30 cellular contexts compared by ENCODE assay signal in genomic region chr15:65037279-65037678, GRCh38. TPM values are rescaled to one million over a fixed set of nuclear protein-coding genes. Genes with fewer than 3 reads are reported as not detected.
DNase-seq lines count a peak whose midpoint lies in the region; ATAC-seq, FAIRE-seq and TF ChIP-seq lines count a peak whose summit lies in the region.
"Had no signal": no experiment of that assay in that cellular context is flagged by ENCODE, and none has a peak within 500 bp of the region (broad histone marks: within the 10 kb centered on the region; RNA-seq: fewer than 3 reads in every experiment).

No MANE protein-coding gene starts in this region.

- intact Hi-C loops in colonic mucosa (cut with DNase I) (loop anchor here (5.0 kb wide), 1 partner anchor 45 kb away; no protein-coding TSS in a partner anchor), left colon (cut with DNase I, micrococcal nuclease) (no loop called here)

- ATAC-seq in left colon (peak; percentile 59), GM18505 (IDR thresholded peaks at IDR 0.05; ENCODE audit: unreplicated experiment) (no peak), HG03442 (IDR thresholded peaks at IDR 0.05; ENCODE audit: unreplicated experiment) (no peak)
- ATAC-seq: A549, GM12878 had no signal

- H3K36me3 ChIP-seq in colonic mucosa (no peaks in the 10 kb centered on the region), mucosa of rectum (ENCODE audit: control insufficient read depth in 2 of 2, insufficient read depth in 2 of 2, low read length in 2 of 2) (no peaks in the 10 kb centered on the region), small intestine (ENCODE audit: control insufficient read depth in 2 of 2, insufficient read depth in 2 of 2, low read length in 2 of 2) (no peaks in the 10 kb centered on the region)
- H3K36me3 ChIP-seq: BE2C, BLaER1 had no signal

- TF ChIP-seq POLR2A in GM18505 (IDR thresholded peaks at IDR 0.05; ENCODE audit: borderline replicate concordance, extremely low read depth, insufficient read depth, insufficient read length) = no peak

- FAIRE-seq in small intestine (lab: Jason Lieb, UNC) = no peak
- FAIRE-seq: A549, GM12878, GM18507 had no signal

- no peak overlapping the region for H3K9ac ChIP-seq in colonic mucosa (ENCODE audit: low read depth in 2 of 2, low read length in 2 of 2)
- H3K9ac ChIP-seq in mucosa of rectum (ENCODE audit: low read depth in 1 of 2, low read length in 2 of 2) = no peak overlapping the region
- H3K9ac ChIP-seq: BLaER1 had no signal

- H3K27ac ChIP-seq in colonic mucosa = peak overlapping the region; percentile 24
- H3K27ac ChIP-seq in mucosa of rectum (ENCODE audit: low read depth in 2 of 2, low read length in 2 of 2) = peak overlapping the region; percentile 34 to 49
- H3K27ac ChIP-seq in small intestine (ENCODE audit: low read depth in 1 of 2, low read length in 1 of 2) = no peak overlapping the region
- H3K27ac ChIP-seq: 22Rv1, A549, BLaER1 had no signal

- H3K27me3 ChIP-seq in colonic mucosa (no peaks in the 10 kb centered on the region), mucosa of rectum (ENCODE audit: control insufficient read depth in 2 of 2, insufficient read depth in 2 of 2, low read length in 2 of 2) (no peaks in the 10 kb centered on the region), small intestine (ENCODE audit: control insufficient read depth in 2 of 2, insufficient read depth in 2 of 2, low read length in 2 of 2) (no peaks in the 10 kb centered on the region)
- H3K27me3 ChIP-seq: BE2C, BLaER1 had no signal

- DNase-seq in colonic mucosa (peak; percentile 9), left colon (no peak), small intestine (peak; percentile 84), AG20443 (ENCODE audit: low spot score) (no peak), superior temporal gyrus (ENCODE audit: extremely low spot score) (no peak)
- DNase-seq: BE2C; C1 segment of cervical spinal cord; CD4-positive, alpha-beta memory T cell; CD4-positive, CD25-positive, alpha-beta regulatory T cell; CD8-positive, alpha-beta memory T cell; COR-L47; DMS 273 treated with DMSO at 0.1 percent for 48 hours; DMS153; DMS53; DMS79; DND-41; EL; GDM1 had no signal

- H3K4me3 ChIP-seq in colonic mucosa = no peak overlapping the region
- H3K4me3 ChIP-seq in mucosa of rectum (ENCODE audit: low read length in 2 of 2) = peak overlapping the region in 1 of 2 donors; percentile 7
- H3K4me3 ChIP-seq in small intestine (ENCODE audit: low read depth in 1 of 2, low read length in 2 of 2) = no peak overlapping the region
- H3K4me3 ChIP-seq: A549, BLaER1, GM12878 had no signal

- TF ChIP-seq CTCF in colonic mucosa (IDR thresholded peaks at IDR 0.05) = no peak

- H3K4me1 ChIP-seq in colonic mucosa = peaks cover 6% of the 10 kb centered on the region
- peaks cover 15 to 21% of the 10 kb centered on the region in 2 donors for H3K4me1 ChIP-seq in mucosa of rectum (ENCODE audit: control insufficient read depth in 2 of 2, insufficient read depth in 2 of 2, low read length in 2 of 2)
- H3K4me1 ChIP-seq in small intestine (ENCODE audit: control insufficient read depth in 2 of 2, insufficient read depth in 1 of 2, low read depth in 1 of 2, low read length in 1 of 2) = peaks cover 3% of the 10 kb centered on the region in 2 donors

- H3K9me3 ChIP-seq in colonic mucosa = no peaks in the 10 kb centered on the region
- H3K9me3 ChIP-seq in mucosa of rectum (ENCODE audit: control insufficient read depth in 2 of 2, low read length in 2 of 2) = no peaks in the 10 kb centered on the region
- no peaks in the 10 kb centered on the region for H3K9me3 ChIP-seq in small intestine (ENCODE audit: control insufficient read depth, low read depth)
- H3K9me3 ChIP-seq: A549, BE2C, BLaER1 had no signal

- 15 to 66% (median 35%) methylated on average over 1 of the region's 1 CpG for WGBS in small intestine, 3 donors

RNA-seq across cellular contexts. Expression of gene MTFMT, which starts 7.8 kb away (rescaled TPM):
- 10 to 100 TPM; 22.1 to 25.9 TPM for total RNA-seq in colonic mucosa
- 10 to 100 TPM; 19.8 to 20.7 TPM for total RNA-seq in left colon
- 10 to 100 TPM in 2 of 3 donors, 1 to 10 TPM in 1; 9.7 to 14.8 (median 11.5) TPM for polyA plus RNA-seq in small intestine

RNA-seq across cellular contexts. Expression of gene SLC51B, which starts 7.9 kb away (rescaled TPM):
- total RNA-seq in colonic mucosa (100 to 1,000 TPM in 1 of 2 donors, 10 to 100 TPM in 1; 73.1 to 102 TPM), left colon (100 to 1,000 TPM; 104 to 127 TPM)
- 100 to 1,000 TPM in 2 of 3 donors, 10 to 100 TPM in 1; 82.7 to 258 (median 242) TPM for polyA plus RNA-seq in small intestine
- total RNA-seq: A172; CD4-positive, alpha-beta memory T cell; CD4-positive, CD25-positive, alpha-beta regulatory T cell; CD8-positive, alpha-beta memory T cell; Daoy; G401 had no signal
- polyA plus RNA-seq: CD14-positive monocyte; CD4-positive, alpha-beta memory T cell; CD4-positive, CD25-positive, alpha-beta regulatory T cell; CD8-positive, alpha-beta memory T cell had no signal

RNA-seq across cellular contexts. Expression of gene RASL12, which starts 30.5 kb away (rescaled TPM):
- 1 to 10 TPM; 3.1 to 6.7 TPM for total RNA-seq in colonic mucosa
- total RNA-seq in left colon = 1 to 10 TPM; 2.0 to 9.2 TPM
- polyA plus RNA-seq in small intestine = 1 to 10 TPM in 2 of 3 donors, under 1 TPM in 1; 0.45 to 7.7 (median 2.2) TPM
- total RNA-seq: A172; CD4-positive, alpha-beta memory T cell; CD4-positive, CD25-positive, alpha-beta regulatory T cell; CD8-positive, alpha-beta memory T cell; G401 had no signal
- polyA plus RNA-seq: CD14-positive monocyte; CD4-positive, alpha-beta memory T cell; CD4-positive, CD25-positive, alpha-beta regulatory T cell; CD8-positive, alpha-beta memory T cell; GM12878 had no signal

RNA-seq across cellular contexts. Expression of gene KBTBD13, which starts 39.3 kb away (rescaled TPM):
- total RNA-seq in colonic mucosa (not detected), left colon (under 1 TPM in 1 of 2 donors, not detected in 1; 0.08 TPM)
- polyA plus RNA-seq in small intestine = under 1 TPM in 1 of 3 donors, not detected in 2; 0.03 TPM
- total RNA-seq: A172; CD4-positive, alpha-beta memory T cell; CD4-positive, CD25-positive, alpha-beta regulatory T cell; CD8-positive, alpha-beta memory T cell; Daoy; G401 had no signal
- polyA plus RNA-seq: A549; CD14-positive monocyte; CD4-positive, alpha-beta memory T cell; CD4-positive, CD25-positive, alpha-beta regulatory T cell; CD8-positive, alpha-beta memory T cell; GM12878 had no signal

RNA-seq across cellular contexts. Expression of gene SPG21, which starts 47.6 kb away (rescaled TPM):
- total RNA-seq in colonic mucosa (10 to 100 TPM; 76.3 to 85.8 TPM), left colon (10 to 100 TPM; 51.5 to 63.5 TPM)
- 10 to 100 TPM; 58.1 to 74.3 (median 62.3) TPM for polyA plus RNA-seq in small intestine

Comparison
In these comparisons a context has a peak if more than half of its experiments do, and no peak if none do; other contexts are left out.
1. DNase-seq: peak in colonic mucosa (single experiment) and small intestine (single experiment); none in left colon (0 of 2), AG20443 (single experiment) and superior temporal gyrus (single experiment).
2. H3K27ac ChIP-seq: peak in colonic mucosa (single experiment) and mucosa of rectum (2 of 2); none in small intestine (0 of 2).